24 cellular contexts compared by ENCODE assay signal in genomic region chr1:29672955-29673507, GRCh38.
DNase-seq lines count a peak whose midpoint lies in the region; TF ChIP-seq lines count a peak whose summit lies in the region.
"Had no signal": no experiment of that assay in that cellular context is flagged by ENCODE, and none has a peak within 500 bp of the region (broad histone marks: within the 10 kb centered on the region; RNA-seq: fewer than 3 reads in every experiment).

No MANE protein-coding gene starts in this region.

- H3K23me2 ChIP-seq in H9 (ENCODE audit: insufficient read length, low read depth, low read length, poor library complexity, severe bottlenecking) = no peaks in the 10 kb centered on the region

- H4K8ac ChIP-seq in H9 (replicated peaks; ENCODE audit: insufficient read length, low read depth, low read length) = no peak overlapping the region

- H3K9me3 ChIP-seq in H9 (ENCODE audit: control insufficient read depth, low read depth, low read length) = no peaks in the 10 kb centered on the region
- H3K9me3 ChIP-seq in stomach = no peaks in the 10 kb centered on the region
- H3K9me3 ChIP-seq: HAP-1, ovary had no signal

- H3K9ac ChIP-seq in H9 (ENCODE audit: extremely low read depth, insufficient read length, low read length) = no peak overlapping the region
- H3K9ac ChIP-seq: KMS-11 had no signal

- no peak overlapping the region for H2BK15ac ChIP-seq in H9 (ENCODE audit: low read depth, low read length)

- no peak overlapping the region for H2BK20ac ChIP-seq in H9 (ENCODE audit: low read depth, low read length, poor library complexity, severe bottlenecking)

- CTCF ChIA-PET in MCF 10A (lab: Yijun Ruan, JAX) = interaction anchor here (1.5 kb wide), 1 partner anchor 31 kb away, joined by 4 read pairs; no protein-coding TSS in a partner anchor

- H3K56ac ChIP-seq in H9 (ENCODE audit: insufficient read length, low read depth, low read length) = no peak overlapping the region

- H3K27ac ChIP-seq in H9 (ENCODE audit: insufficient read length, low read depth, low read length) (no peak overlapping the region), stomach (no peak overlapping the region)
- H3K27ac ChIP-seq: cardiac muscle cell, KMS-11, ovary had no signal

- H3K27ac Mint-ChIP-seq in H9 = no peak overlapping the region; a peak in 1 of 7 replicates
- no peak overlapping the region for H3K27ac Mint-ChIP-seq in MCF 10A (ENCODE audit: low read depth, unreplicated experiment)
- H3K27ac Mint-ChIP-seq: activated CD4-positive, alpha-beta T cell treated with anti-CD3 and anti-CD28 coated beads for 36 hours; mesothelial cell of epicardium; T-helper 17 cell had no signal

- DNase-seq in H9 (peak; percentile 17), mesenteric fat pad (ENCODE audit: low spot score) (peak; percentile 76), stomach (peak; percentile 9), MCF 10A (ENCODE audit: unreplicated experiment) (no peak), foreskin melanocyte (no peak), AG20443 (ENCODE audit: low spot score) (no peak)
- DNase-seq in activated CD8-positive, alpha-beta memory T cell treated with anti-CD3 and anti-CD28 coated beads, Interleukin-2, amount 50 U/mL, for 48 hours = peak; percentile 20
- DNase-seq: activated CD4-positive, alpha-beta T cell treated with anti-CD3 and anti-CD28 coated beads for 36 hours; cortex of kidney; effector memory CD4-positive, alpha-beta T cell; EL; glutamatergic neuron; NCI-H1417; NCI-H2107; NCI-H748 treated with DMSO at 0.1 percent for 48 hours; SHP77; small intestine; stimulated activated naive CD4-positive, alpha-beta T cell treated with Interleukin-2 at 50 U/mL for 16 hours; T-helper 17 cell had no signal

- no CpG with 5 or more reads among the region's 7 CpGs for WGBS in H9 (ENCODE audit: extremely low coverage, insufficient read length, low lambda C conversion rate)
- WGBS in stomach, 5 donors = 63 to 82% (median 69%) methylated on average over 4 to 7 of the region's 7 CpGs

- H3K18ac ChIP-seq in H9 (ENCODE audit: insufficient read length, low read depth, low read length) = no peak overlapping the region

- no peak overlapping the region for H4K5ac ChIP-seq in H9 (ENCODE audit: insufficient read length, low read depth, low read length)

- H3K4me3 ChIP-seq in stomach = no peak overlapping the region
- H3K4me3 ChIP-seq: cardiac muscle cell, HAP-1, ovary had no signal

- H2BK5ac ChIP-seq in H9 (ENCODE audit: insufficient read length, low read length) = no peak overlapping the region

- no peak for TF ChIP-seq POLR2A in stomach (IDR thresholded peaks at IDR 0.05)

- BruUV-seq in MCF 10A (replicated peaks; lab: Mats Ljungman, UMichigan) = no TSS peak

- no peaks in the 10 kb centered on the region for H3K9me3 Mint-ChIP-seq in H9
- H3K9me3 Mint-ChIP-seq in MCF 10A (ENCODE audit: unreplicated experiment) = no peaks in the 10 kb centered on the region
- H3K9me3 Mint-ChIP-seq: mesothelial cell of epicardium had no signal

- H3K27me3 Mint-ChIP-seq in H9 (ENCODE audit: low read depth) = peaks cover 1% of the 10 kb centered on the region
- H3K27me3 Mint-ChIP-seq in MCF 10A (ENCODE audit: insufficient read depth, unreplicated experiment) = peaks cover 19% of the 10 kb centered on the region

- H3K14ac ChIP-seq in H9 (ENCODE audit: insufficient read depth, low read length) = no peak overlapping the region; the same call in 1 of the 2 replicates

- no peak overlapping the region for H2BK120ac ChIP-seq in H9 (ENCODE audit: low read depth, low read length, poor library complexity, severe bottlenecking)

- no peaks in the 10 kb centered on the region for H3K4me1 ChIP-seq in H9 (ENCODE audit: insufficient read depth, low read length)
- H3K4me1 ChIP-seq in stomach = no peaks in the 10 kb centered on the region
- H3K4me1 ChIP-seq: HAP-1 had no signal

- H3K4me3 Mint-ChIP-seq in H9 (no peak overlapping the region), MCF 10A (ENCODE audit: unreplicated experiment) (no peak overlapping the region)
- H3K4me3 Mint-ChIP-seq: activated CD4-positive, alpha-beta T cell treated with anti-CD3 and anti-CD28 coated beads for 36 hours; mesothelial cell of epicardium; T-helper 17 cell had no signal

- no peak overlapping the region for H3K4ac ChIP-seq in H9 (ENCODE audit: low read depth, low read length)

- TF ChIP-seq CTCF in H9 (conservative IDR thresholded peaks at IDR 0.05) = no peak
- no peak for TF ChIP-seq CTCF in stomach (IDR thresholded peaks at IDR 0.05)
- TF ChIP-seq CTCF in MCF 10A (IDR thresholded peaks at IDR 0.05; ENCODE audit: unreplicated experiment) = no peak

- H4K20me1 ChIP-seq in H9 (ENCODE audit: control insufficient read depth, insufficient read depth, insufficient read length) = no peaks in the 10 kb centered on the region

- no peak overlapping the region for H3K23ac ChIP-seq in H9 (ENCODE audit: insufficient read length, low read depth, low read length)

- no peak overlapping the region for H2AFZ ChIP-seq in H9 (ENCODE audit: low read length)

- H3K4me2 ChIP-seq in H9 (ENCODE audit: insufficient read depth, insufficient read length, low read length) = no peak overlapping the region
- H3K4me2 ChIP-seq: KMS-11 had no signal

- H2AK5ac ChIP-seq in H9 (ENCODE audit: insufficient read length, low read length) = no peak overlapping the region

- TF ChIP-seq EP300 in stomach (IDR thresholded peaks at IDR 0.05) = no peak

- H2BK12ac ChIP-seq in H9 (ENCODE audit: insufficient read length, low read depth, low read length) = no peak overlapping the region

- H3K79me1 ChIP-seq in H9 (ENCODE audit: insufficient read depth, low read depth, low read length, poor library complexity, severe bottlenecking) = no peaks in the 10 kb centered on the region

- H3K27me3 ChIP-seq in H9 (ENCODE audit: insufficient read depth, low read length) = no peaks in the 10 kb centered on the region
- peaks cover 0 to 30% (median 0%) of the 10 kb centered on the region in 3 donors for H3K27me3 ChIP-seq in stomach
- H3K27me3 ChIP-seq: cardiac muscle cell, ovary had no signal

- no peak overlapping the region for H4K91ac ChIP-seq in H9 (ENCODE audit: insufficient read length, low read depth, low read length)

- no peaks in the 10 kb centered on the region for H3K79me2 ChIP-seq in H9 (ENCODE audit: insufficient read depth, low read length)

- peaks cover 18 to 23% of the 10 kb centered on the region in 2 experiments for H3K4me1 Mint-ChIP-seq in H9
- no peaks in the 10 kb centered on the region for H3K4me1 Mint-ChIP-seq in MCF 10A (ENCODE audit: insufficient read depth, unreplicated experiment)
- H3K4me1 Mint-ChIP-seq: activated CD4-positive, alpha-beta T cell treated with anti-CD3 and anti-CD28 coated beads for 36 hours; T-helper 17 cell had no signal

- no peaks in the 10 kb centered on the region; a peak in 1 of 7 replicates for H3K36me3 Mint-ChIP-seq in H9 (ENCODE audit: insufficient read depth in 1 of 3, low read depth in 3 of 3)
- no peaks in the 10 kb centered on the region for H3K36me3 Mint-ChIP-seq in MCF 10A (ENCODE audit: insufficient read depth, unreplicated experiment)
- H3K36me3 Mint-ChIP-seq: mesothelial cell of epicardium had no signal

- intact Hi-C loops in stomach (cut with DNase I; ENCODE audit: low total_unique reads) = no loop called here
- intact Hi-C loops in MCF 10A (cut with micrococcal nuclease) = no loop called here

- POLR2A ChIA-PET in MCF 10A (lab: Yijun Ruan, JAX) = interaction anchor here (0.9 kb wide), 1 partner anchor 37 kb away, joined by 3 read pairs; no protein-coding TSS in a partner anchor

- H3K36me3 ChIP-seq in stomach = no peaks in the 10 kb centered on the region
- H3K36me3 ChIP-seq: cardiac muscle cell, HAP-1, ovary had no signal

- no peak overlapping the region for H3T11ph ChIP-seq in H9 (ENCODE audit: low read length)

Comparison
In these comparisons a context has a peak if more than half of its experiments do, and no peak if none do; other contexts are left out.
1. DNase-seq: peak in H9 (single experiment), activated CD8-positive, alpha-beta memory T cell treated with anti-CD3 and anti-CD28 coated beads, Interleukin-2, amount 50 U/mL, for 48 hours (single experiment), mesenteric fat pad (single experiment) and stomach (single experiment); none in MCF 10A (single experiment), foreskin melanocyte (single experiment) and AG20443 (single experiment).